ENCODE assay signal across 9 cellular contexts in the genomic region with DNA sequence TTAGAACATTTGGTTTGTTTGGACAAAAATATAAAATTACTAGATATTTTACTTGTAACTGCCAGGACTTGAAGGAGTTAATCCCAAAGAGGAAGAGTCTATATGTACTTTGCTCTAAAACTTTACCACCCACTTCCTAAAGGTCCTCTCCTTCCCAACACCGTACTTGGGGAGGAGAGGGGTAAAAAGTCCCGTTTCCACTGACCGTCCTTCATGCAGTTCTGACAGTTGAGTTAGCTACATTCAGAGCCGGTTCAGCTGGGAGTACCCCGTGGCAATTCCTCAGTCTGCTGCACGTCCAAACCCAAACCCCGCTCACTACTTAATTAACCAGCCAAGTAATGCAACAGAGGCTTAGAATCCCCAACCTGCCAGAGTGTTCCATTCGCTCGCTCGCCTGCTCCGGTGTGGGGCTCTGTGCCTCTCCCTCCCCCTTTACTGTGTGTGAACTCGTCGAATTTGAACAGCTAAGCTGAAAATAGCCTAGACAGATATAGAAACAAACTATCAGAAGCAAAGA.
DNase-seq lines count a peak whose midpoint lies in the region; ATAC-seq and TF ChIP-seq lines count a peak whose summit lies in the region.
"Had no signal": no experiment of that assay in that cellular context is flagged by ENCODE, and none has a peak within 500 bp of the region (broad histone marks: within the 10 kb centered on the region; RNA-seq: fewer than 3 reads in every experiment).

No MANE protein-coding gene starts in this region.

- H2AFZ ChIP-seq in PC-9 = no peak overlapping the region

- DNase-seq in NCI-H1417 (lab: John Stamatoyannopoulos, UW) = peak in 2 of 3 experiments; percentile 53 to 75
- no peak for DNase-seq in NCI-H1417 treated with DMSO at 0.1 percent for 48 hours (lab: John Stamatoyannopoulos, UW)
- no peak for DNase-seq in PC-9
- DNase-seq in activated naive CD8-positive, alpha-beta T cell treated with anti-CD3 and anti-CD28 coated beads, Interleukin-2, amount 10 ng/mL, durations not matched to agents 7 days and 5 days = no peak
- DNase-seq in heart right ventricle = peak; percentile 30 to 49
- peak; percentile 64 for DNase-seq in renal cortical epithelial cell (ENCODE audit: low read depth)
- no peak for DNase-seq in RPMI8226
- no peak for DNase-seq in NCI-H1694 treated with DMSO at 0.1 percent for 48 hours (lab: John Stamatoyannopoulos, UW)

- no peaks in the 10 kb centered on the region for H3K9me2 ChIP-seq in PC-9 (ENCODE audit: insufficient read depth)

- peak overlapping the region; percentile 80 for H3K4me2 ChIP-seq in PC-9

- no peaks in the 10 kb centered on the region for H3F3A ChIP-seq in PC-9 (ENCODE audit: insufficient read depth, low read depth)

- intact Hi-C loops in PC-9 (cut with micrococcal nuclease; ENCODE audit: unreplicated experiment) (loop anchor here (10.0 kb wide), 1 partner anchor 71 kb away; no protein-coding TSS in a partner anchor), heart right ventricle (cut with DNase I) (loop anchor here in 7 of 10 donors (2.0 to 10.0 kb wide), 12 partner anchors 42 to 521 kb away; partner anchors contain the start of gene FOXP1 (in 6 of the 7))

- no peak overlapping the region for H3K27ac ChIP-seq in PC-9
- peak overlapping the region; percentile 66 to 98 (median 94) for H3K27ac ChIP-seq in heart right ventricle

- 1% methylated on average over 13 of the region's 13 CpGs for WGBS in heart right ventricle, 2 donors

- TSS peak; percentile 33 for BruUV-seq in PC-9 (replicated peaks; lab: Mats Ljungman, UMichigan)

- POLR2A ChIA-PET in PC-9 (lab: Charles Lee; ENCODE audit: unreplicated experiment) = interaction anchor here (0.6 kb wide), 1 partner anchor 77 kb away, joined by 3 read pairs; no protein-coding TSS in a partner anchor
- POLR2A ChIA-PET in activated naive CD8-positive, alpha-beta T cell treated with anti-CD3 and anti-CD28 coated beads, Interleukin-2, amount 10 ng/mL, durations not matched to agents 7 days and 5 days (lab: Charles Lee) = interaction anchor here (0.9 to 6.7 kb wide), 12 partner anchors 17 to 519 kb away, joined by 3 to 45 read pairs (median 6); partner anchors contain the start of gene FOXP1

- no peaks in the 10 kb centered on the region for H3K79me2 ChIP-seq in PC-9 (ENCODE audit: low read depth)

- no peaks in the 10 kb centered on the region for H3K9me3 Mint-ChIP-seq in activated naive CD8-positive, alpha-beta T cell treated with anti-CD3 and anti-CD28 coated beads, Interleukin-2, amount 10 ng/mL, durations not matched to agents 7 days and 5 days
- H3K9me3 Mint-ChIP-seq: brain had no signal

- H3K27me3 ChIP-seq in PC-9 (ENCODE audit: insufficient read depth, low read depth) (no peaks in the 10 kb centered on the region), heart right ventricle (no peaks in the 10 kb centered on the region)

- H3K9me3 ChIP-seq in PC-9 (ENCODE audit: insufficient read depth, low read depth) = no peaks in the 10 kb centered on the region
- no peaks in the 10 kb centered on the region for H3K9me3 ChIP-seq in heart right ventricle

- H3K4me1 Mint-ChIP-seq in activated naive CD8-positive, alpha-beta T cell treated with anti-CD3 and anti-CD28 coated beads, Interleukin-2, amount 10 ng/mL, durations not matched to agents 7 days and 5 days = peaks cover 47% of the 10 kb centered on the region

- no peaks in the 10 kb centered on the region for H3K36me3 Mint-ChIP-seq in activated naive CD8-positive, alpha-beta T cell treated with anti-CD3 and anti-CD28 coated beads, Interleukin-2, amount 10 ng/mL, durations not matched to agents 7 days and 5 days
- H3K36me3 Mint-ChIP-seq: brain had no signal

- H3K36me3 ChIP-seq in PC-9 (ENCODE audit: low read depth) (no peaks in the 10 kb centered on the region), heart right ventricle (no peaks in the 10 kb centered on the region)

- TF ChIP-seq CTCF in PC-9 (conservative IDR thresholded peaks at IDR 0.05) (no peak), heart right ventricle (IDR thresholded peaks at IDR 0.05) (no peak)

- no peak overlapping the region for H3K27ac Mint-ChIP-seq in activated naive CD8-positive, alpha-beta T cell treated with anti-CD3 and anti-CD28 coated beads, Interleukin-2, amount 10 ng/mL, durations not matched to agents 7 days and 5 days
- H3K27ac Mint-ChIP-seq: brain had no signal

- no peaks in the 10 kb centered on the region for H3K27me3 Mint-ChIP-seq in activated naive CD8-positive, alpha-beta T cell treated with anti-CD3 and anti-CD28 coated beads, Interleukin-2, amount 10 ng/mL, durations not matched to agents 7 days and 5 days

- no peak overlapping the region for H3K4me3 Mint-ChIP-seq in activated naive CD8-positive, alpha-beta T cell treated with anti-CD3 and anti-CD28 coated beads, Interleukin-2, amount 10 ng/mL, durations not matched to agents 7 days and 5 days
- H3K4me3 Mint-ChIP-seq: brain had no signal

- peak; percentile 3 for ATAC-seq in activated naive CD8-positive, alpha-beta T cell treated with anti-CD3 and anti-CD28 coated beads, Interleukin-2, amount 10 ng/mL, durations not matched to agents 7 days and 5 days (ENCODE audit: low read depth)
- peak; percentile 25 to 78 (median 60) for ATAC-seq in heart right ventricle

- peak overlapping the region; percentile 54; the same call in 1 of the 2 replicates for H3K4me3 ChIP-seq in PC-9
- peak overlapping the region; percentile 26 to 78 (median 68) for H3K4me3 ChIP-seq in heart right ventricle

- H3K4me1 ChIP-seq in PC-9 (replicated peaks; ENCODE audit: insufficient read depth) = peaks cover 3% of the 10 kb centered on the region; the same call in 1 of the 2 replicates
- peaks cover 5 to 73% (median 60%) of the 10 kb centered on the region in 9 donors for H3K4me1 ChIP-seq in heart right ventricle

- CTCF ChIA-PET in PC-9 (lab: Charles Lee) = no interaction called here

- no peaks in the 10 kb centered on the region for H4K20me1 ChIP-seq in PC-9 (ENCODE audit: insufficient read depth)

Comparison
In these comparisons a context has a peak if more than half of its experiments do, and no peak if none do; other contexts are left out.
1. DNase-seq: peak in NCI-H1417 (2 of 3), heart right ventricle (2 of 2) and renal cortical epithelial cell (single experiment); none in NCI-H1417 treated with DMSO at 0.1 percent for 48 hours (single experiment), PC-9 (0 of 2), activated naive CD8-positive, alpha-beta T cell treated with anti-CD3 and anti-CD28 coated beads, Interleukin-2, amount 10 ng/mL, durations not matched to agents 7 days and 5 days (single experiment), RPMI8226 (single experiment) and NCI-H1694 treated with DMSO at 0.1 percent for 48 hours (single experiment).